In genomic region chr5:43773032-43773830, GRCh38 we compare ENCODE assay signal across 11 cellular contexts.
DNase-seq lines count a peak whose midpoint lies in the region; ATAC-seq and TF ChIP-seq lines count a peak whose summit lies in the region.
"Had no signal": no experiment of that assay in that cellular context is flagged by ENCODE, and none has a peak within 500 bp of the region (broad histone marks: within the 10 kb centered on the region; RNA-seq: fewer than 3 reads in every experiment).

No MANE protein-coding gene starts in this region.

- H3K27ac Mint-ChIP-seq in activated naive CD4-positive, alpha-beta T cell treated with anti-CD3 and anti-CD28 coated beads, Interleukin-2, amount 50 U/mL, for 72 hours = peak overlapping the region; percentile 69 to 70
- no peak overlapping the region for H3K27ac Mint-ChIP-seq in activated naive CD4-positive, alpha-beta T cell treated with anti-CD3 and anti-CD28 coated beads, Interleukin-2, amount 10 ng/mL, durations not matched to agents 7 days and 5 days
- H3K27ac Mint-ChIP-seq: IgD-negative memory B cell, T-cell had no signal

- H4K20me1 ChIP-seq in PC-3 (ENCODE audit: low read length) = no peaks in the 10 kb centered on the region

- H3K36me3 Mint-ChIP-seq in activated naive CD4-positive, alpha-beta T cell treated with anti-CD3 and anti-CD28 coated beads, Interleukin-2, amount 50 U/mL, for 72 hours = no peaks in the 10 kb centered on the region
- H3K36me3 Mint-ChIP-seq in activated naive CD4-positive, alpha-beta T cell treated with anti-CD3 and anti-CD28 coated beads, Interleukin-2, amount 10 ng/mL, durations not matched to agents 7 days and 5 days = no peaks in the 10 kb centered on the region
- H3K36me3 Mint-ChIP-seq: IgD-negative memory B cell, T-cell had no signal

- H3K36me3 ChIP-seq in PC-3 (ENCODE audit: low read depth, low read length) = no peaks in the 10 kb centered on the region

- TF ChIP-seq CTCF in PC-3 (conservative IDR thresholded peaks at IDR 0.05; ENCODE audit: low read depth, low read length) = no peak
- no peak for TF ChIP-seq CTCF in GM13976 (IDR thresholded peaks at IDR 0.05; ENCODE audit: borderline replicate concordance, control extremely low read depth, extremely low read depth, insufficient read depth, missing control alignments)
- TF ChIP-seq CTCF in GM10248 (IDR thresholded peaks at IDR 0.05; ENCODE audit: control extremely low read depth, extremely low read depth, low read depth, missing control alignments) = no peak

- no peaks in the 10 kb centered on the region for H3K79me2 ChIP-seq in PC-3 (ENCODE audit: low read length)

- no peaks in the 10 kb centered on the region for H3F3A ChIP-seq in PC-3 (ENCODE audit: low read length, unreplicated experiment)

- H3K27me3 Mint-ChIP-seq in activated naive CD4-positive, alpha-beta T cell treated with anti-CD3 and anti-CD28 coated beads, Interleukin-2, amount 10 ng/mL, durations not matched to agents 7 days and 5 days = no peaks in the 10 kb centered on the region
- H3K27me3 Mint-ChIP-seq: IgD-negative memory B cell had no signal

- intact Hi-C loops in PC-3 (cut with micrococcal nuclease) = no loop called here

- peaks cover 0 to 8% of the 10 kb centered on the region in 2 donors for H3K9me3 Mint-ChIP-seq in activated naive CD4-positive, alpha-beta T cell treated with anti-CD3 and anti-CD28 coated beads, Interleukin-2, amount 50 U/mL, for 72 hours
- no peaks in the 10 kb centered on the region for H3K9me3 Mint-ChIP-seq in activated naive CD4-positive, alpha-beta T cell treated with anti-CD3 and anti-CD28 coated beads, Interleukin-2, amount 10 ng/mL, durations not matched to agents 7 days and 5 days
- H3K9me3 Mint-ChIP-seq: T-cell had no signal

- H3K9me2 ChIP-seq in PC-3 (replicated peaks; ENCODE audit: low read length) = no peaks in the 10 kb centered on the region

- no peaks in the 10 kb centered on the region for H3K27me3 ChIP-seq in PC-3 (ENCODE audit: low read length)

- no peak overlapping the region for H3K4me3 Mint-ChIP-seq in activated naive CD4-positive, alpha-beta T cell treated with anti-CD3 and anti-CD28 coated beads, Interleukin-2, amount 10 ng/mL, durations not matched to agents 7 days and 5 days
- H3K4me3 Mint-ChIP-seq: IgD-negative memory B cell, T-cell had no signal

- no peaks in the 10 kb centered on the region for H3K9me3 ChIP-seq in PC-3 (ENCODE audit: low read length)

- H3K4me2 ChIP-seq in PC-3 (ENCODE audit: low read length) = no peak overlapping the region

- in situ Hi-C loops in GM13976 (cut with MboI; ENCODE audit: low sequenced_read_pairs, unreplicated experiment) = no loop called here

- POLR2A ChIA-PET in PC-3 (lab: Charles Lee; ENCODE audit: unreplicated experiment) = interaction anchor here (0.6 kb wide), 1 partner anchor 348 kb away, joined by 3 read pairs; no protein-coding TSS in a partner anchor
- POLR2A ChIA-PET in GM10248 (lab: Yijun Ruan, JAX) = no interaction called here

- DNase-seq in activated naive CD4-positive, alpha-beta T cell treated with anti-CD3 and anti-CD28 coated beads, Interleukin-2, amount 50 U/mL, for 72 hours (ENCODE audit: low spot score in 2 of 2) = no peak
- no peak for DNase-seq in activated naive CD4-positive, alpha-beta T cell treated with anti-CD3 and anti-CD28 coated beads, Interleukin-2, amount 10 ng/mL, durations not matched to agents 7 days and 5 days
- DNase-seq in PC-3 (peak; percentile 56), fibroblast of peridontal ligament (ENCODE audit: extremely low read depth) (peak; percentile 58), GM13976 (ENCODE audit: low spot score) (no peak), GM10248 (ENCODE audit: extremely low spot score) (no peak)
- DNase-seq: substantia nigra, T-cell had no signal

- no peak overlapping the region for H3K9ac ChIP-seq in PC-3 (ENCODE audit: low read length)

- 0 out of 2 replicates have a peak, but pooled peaks cover 5% of the 10 kb centered on the region for H3K4me1 ChIP-seq in PC-3 (ENCODE audit: insufficient read depth, low read length)

- no peak overlapping the region for H3K4me3 ChIP-seq in PC-3 (ENCODE audit: low read length)

- no peak overlapping the region for H3K27ac ChIP-seq in PC-3 (ENCODE audit: low read length)

- no TSS peak for BruUV-seq in PC-3 (replicated peaks; lab: Mats Ljungman, UMichigan)

- H3K4me1 Mint-ChIP-seq in activated naive CD4-positive, alpha-beta T cell treated with anti-CD3 and anti-CD28 coated beads, Interleukin-2, amount 10 ng/mL, durations not matched to agents 7 days and 5 days = peaks cover 9% of the 10 kb centered on the region
- H3K4me1 Mint-ChIP-seq: IgD-negative memory B cell had no signal

- no peak for ATAC-seq in activated naive CD4-positive, alpha-beta T cell treated with anti-CD3 and anti-CD28 coated beads, Interleukin-2, amount 50 U/mL, for 72 hours
- ATAC-seq in PC-3 = no peak
- no peak for ATAC-seq in GM19455 (IDR thresholded peaks at IDR 0.05; ENCODE audit: unreplicated experiment)
- no peak for ATAC-seq in GM19452 (IDR thresholded peaks at IDR 0.05; ENCODE audit: unreplicated experiment)
- ATAC-seq: T-cell had no signal

- no peak overlapping the region for H2AFZ ChIP-seq in PC-3 (ENCODE audit: low read length)

- CTCF ChIA-PET in activated naive CD4-positive, alpha-beta T cell treated with anti-CD3 and anti-CD28 coated beads, Interleukin-2, amount 10 ng/mL, durations not matched to agents 7 days and 5 days (lab: Charles Lee) = no interaction called here
- CTCF ChIA-PET in PC-3 (lab: Charles Lee) = no interaction called here
- CTCF ChIA-PET in GM10248 (lab: Yijun Ruan, JAX) = no interaction called here

Comparison
In these comparisons a context has a peak if more than half of its experiments do, and no peak if none do; other contexts are left out.
1. DNase-seq: peak in PC-3 (single experiment) and fibroblast of peridontal ligament (single experiment); none in activated naive CD4-positive, alpha-beta T cell treated with anti-CD3 and anti-CD28 coated beads, Interleukin-2, amount 50 U/mL, for 72 hours (0 of 2), activated naive CD4-positive, alpha-beta T cell treated with anti-CD3 and anti-CD28 coated beads, Interleukin-2, amount 10 ng/mL, durations not matched to agents 7 days and 5 days (single experiment), GM13976 (single experiment) and GM10248 (single experiment).